ENCODE assay signal across 8 cellular contexts in the genomic region with DNA sequence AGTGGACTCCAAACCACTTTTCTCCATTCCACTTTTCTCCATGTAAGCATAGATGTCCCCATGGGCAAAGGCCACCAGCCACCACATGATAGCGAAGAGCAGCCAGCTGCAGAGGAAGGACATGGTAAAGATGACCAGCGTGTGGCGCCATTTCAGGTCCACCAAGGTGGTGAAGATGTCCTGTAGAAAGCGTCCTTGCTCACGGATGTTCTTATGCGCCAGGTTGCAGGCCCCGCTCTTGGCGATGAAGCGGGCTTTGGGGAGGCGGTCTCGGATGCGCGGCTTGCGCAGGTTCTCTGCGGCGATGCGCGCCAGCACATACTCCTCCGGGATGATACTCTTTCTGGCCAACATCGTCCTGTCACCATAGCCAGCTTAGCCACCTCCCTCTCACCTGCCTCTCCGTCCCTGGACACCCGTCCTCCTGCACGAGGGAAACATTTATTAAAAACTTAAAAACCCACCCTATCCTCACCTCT. TPM values are rescaled to one million over a fixed set of nuclear protein-coding genes. Genes with fewer than 3 reads are reported as not detected.
DNase-seq lines count a peak whose midpoint lies in the region; ATAC-seq, FAIRE-seq and TF ChIP-seq lines count a peak whose summit lies in the region.

No MANE protein-coding gene starts in this region.

- CTCF ChIA-PET in H1 (lab: Charles Lee; ENCODE audit: partially characterized antibody): interaction anchor here (0.6 to 1.9 kb wide), 8 partner anchors 10 to 224 kb away, joined by 3 to 17 read pairs (median 4); no protein-coding TSS in a partner anchor
- CTCF ChIA-PET in Calu3 (lab: Charles Lee): no interaction called here

- peak; percentile 78 for FAIRE-seq in H1 (lab: Jason Lieb, UNC)
- no peak for FAIRE-seq in GM12891 (lab: Jason Lieb, UNC)

- H4K20me1 ChIP-seq in H1 (replicated peaks in 1 of 2; ENCODE audit: control insufficient read depth in 1 of 2, insufficient read depth in 2 of 2, low read length in 2 of 2): no peaks in the 10 kb centered on the region

- H3K9ac ChIP-seq in H1 (replicated peaks in 1 of 4; ENCODE audit: extremely low read depth in 1 of 4, low read depth in 3 of 4, low read length in 3 of 4): no peak overlapping the region

- peak overlapping the region; percentile 53 to 76 for H3K4me2 ChIP-seq in H1 (ENCODE audit: insufficient read depth in 1 of 2, low read depth in 2 of 2, low read length in 2 of 2)

- 69% methylated on average over 23 of the region's 23 CpGs; no CpG with 5 or more reads in 1 of the 2 experiments for WGBS in H1 (ENCODE audit: extremely low coverage in 1 of 2, insufficient coverage in 1 of 2, insufficient read length in 1 of 2, insufficient replicate concordance in 2 of 2, low coverage in 1 of 2, low lambda C conversion rate in 2 of 2, missing lambda C conversion rate in 1 of 2), 2 experiments

- no peaks in the 10 kb centered on the region for H3K9me3 ChIP-seq in H1 (ENCODE audit: insufficient read depth in 2 of 2, low read depth in 1 of 2, low read length in 1 of 2)

- H3K27ac ChIP-seq in H1 (ENCODE audit: low read depth, low read length): no peak overlapping the region

- H2AFZ ChIP-seq in H1 (ENCODE audit: low read length): no peak overlapping the region

- TF ChIP-seq POLR2A in H1 (IDR thresholded peaks at IDR 0.05; ENCODE audit: control extremely low read depth in 1 of 2, low read depth in 2 of 2, low read length in 2 of 2) (no peak), GM12891 (IDR thresholded peaks at IDR 0.05; ENCODE audit: low read depth, low read length) (no peak)

- no peak overlapping the region for H3K56ac ChIP-seq in H1 (replicated peaks; ENCODE audit: insufficient read length, low read depth, low read length)

- H4K91ac ChIP-seq in H1 (replicated peaks; ENCODE audit: insufficient read length, low read length): no peak overlapping the region

- no peak overlapping the region for H2BK120ac ChIP-seq in H1 (replicated peaks; ENCODE audit: low read depth, low read length)

- H3K4me1 Mint-ChIP-seq in Calu3 (ENCODE audit: low read depth, unreplicated experiment): no peaks in the 10 kb centered on the region

- no peaks in the 10 kb centered on the region for H3K23me2 ChIP-seq in H1 (ENCODE audit: low read depth, low read length)

- BruUV-seq in Calu3 (replicated peaks; lab: Mats Ljungman, UMichigan): no TSS peak

- ATAC-seq in HG03442 (IDR thresholded peaks at IDR 0.05; ENCODE audit: unreplicated experiment): no peak

- no peak for DNase-seq in AG09319 (ENCODE audit: extremely low read depth, low read depth)
- peak; percentile 49 for DNase-seq in HuH-7.5 (ENCODE audit: low spot score)
- peak; percentile 21 to 76 for DNase-seq in H1 (ENCODE audit: low read depth in 1 of 2, low spot score in 2 of 2)
- DNase-seq in mucosa of gallbladder (ENCODE audit: low spot score): peak; percentile 23
- no peak for DNase-seq in Calu3
- no peak for DNase-seq in RKO (ENCODE audit: low spot score)
- no peak for DNase-seq in GM12891 (ENCODE audit: insufficient read length, low spot score)

- H3K4ac ChIP-seq in H1 (replicated peaks; ENCODE audit: insufficient read length, low read depth, low read length): no peak overlapping the region

- H3K4me1 ChIP-seq in H1 (replicated peaks in 1 of 4; ENCODE audit: control insufficient read depth in 3 of 4, insufficient read depth in 4 of 4, low read length in 3 of 4): peaks cover 0 to 6% (median 0%) of the 10 kb centered on the region in 4 experiments; a peak in 1 of 7 replicates

- H2BK12ac ChIP-seq in H1 (ENCODE audit: low read depth, low read length): no peak overlapping the region

- peak; percentile 55 to 64 for TF ChIP-seq RAD21 in H1 (IDR thresholded peaks at IDR 0.05 in 1 of 2, conservative IDR thresholded peaks at IDR 0.05 in 1 of 2; ENCODE audit: low read depth in 2 of 2, low read length in 2 of 2)

- no peak overlapping the region for H3K18ac ChIP-seq in H1 (ENCODE audit: extremely low read depth, low read length)

- TF ChIP-seq CTCF in AG09319 (IDR thresholded peaks at IDR 0.05; ENCODE audit: low read depth, low read length): peak; percentile 29
- TF ChIP-seq CTCF in H1 (IDR thresholded peaks at IDR 0.05; ENCODE audit: control extremely low read depth in 1 of 3, insufficient read depth in 1 of 3, low read depth in 1 of 3, low read length in 3 of 3): peak; percentile 68 to 87 (median 82)
- TF ChIP-seq CTCF in Calu3 (IDR thresholded peaks at IDR 0.05; ENCODE audit: unreplicated experiment): no peak

- H3K79me1 ChIP-seq in H1 (ENCODE audit: low read depth, low read length): no peaks in the 10 kb centered on the region

- H3K36me3 Mint-ChIP-seq in Calu3 (ENCODE audit: insufficient read depth, unreplicated experiment): no peaks in the 10 kb centered on the region

- H3K23ac ChIP-seq in H1 (ENCODE audit: insufficient read length): no peak overlapping the region

- H2BK5ac ChIP-seq in H1 (ENCODE audit: low read depth, low read length): no peak overlapping the region

- H3K4me3 ChIP-seq in H1 (ENCODE audit: extremely low read depth in 1 of 4, insufficient read depth in 2 of 4, low read depth in 3 of 4, low read length in 4 of 4): peak overlapping the region in 2 of 4 experiments; percentile 7 to 97; a peak in 3 of 8 replicates

- H3K27me3 Mint-ChIP-seq in Calu3 (ENCODE audit: unreplicated experiment): no peaks in the 10 kb centered on the region

- H4K5ac ChIP-seq in H1 (ENCODE audit: insufficient read length, low read depth, low read length): no peak overlapping the region

- TF ChIP-seq EP300 in H1 (IDR thresholded peaks at IDR 0.05; ENCODE audit: borderline replicate concordance in 1 of 2, low read depth in 2 of 2, low read length in 2 of 2): no peak

- no peak overlapping the region for H4K8ac ChIP-seq in H1 (ENCODE audit: extremely low read depth, insufficient read depth, low read length)

- H3K79me2 ChIP-seq in H1 (ENCODE audit: control insufficient read depth in 1 of 2, insufficient read depth in 2 of 2, low read length in 2 of 2): no peaks in the 10 kb centered on the region

- no peaks in the 10 kb centered on the region for H3K36me3 ChIP-seq in H1 (ENCODE audit: control insufficient read depth in 2 of 4, insufficient read depth in 4 of 4, low read length in 3 of 4)

- no peak overlapping the region for H3K14ac ChIP-seq in H1 (ENCODE audit: insufficient read length)

- H3K27me3 ChIP-seq in H1 (replicated peaks in 1 of 4; ENCODE audit: control insufficient read depth in 3 of 4, extremely low read depth in 1 of 4, insufficient read depth in 3 of 4, low read length in 3 of 4): peaks cover 0 to 9% (median 2%) of the 10 kb centered on the region in 4 experiments; a peak in 3 of 7 replicates

- no peak overlapping the region for H3K27ac Mint-ChIP-seq in Calu3 (ENCODE audit: unreplicated experiment)

- no peaks in the 10 kb centered on the region for H3K9me3 Mint-ChIP-seq in Calu3 (ENCODE audit: low read depth, unreplicated experiment)

- no peak overlapping the region for H2AK5ac ChIP-seq in H1 (ENCODE audit: low read depth, low read length)

- no peak overlapping the region for H2BK20ac ChIP-seq in H1 (ENCODE audit: low read length)

- intact Hi-C loops in Calu3 (cut with micrococcal nuclease; ENCODE audit: unreplicated experiment): no loop called here

- no peak overlapping the region for H3K4me3 Mint-ChIP-seq in Calu3 (ENCODE audit: low read depth, unreplicated experiment)

- H2BK15ac ChIP-seq in H1 (ENCODE audit: low read length): no peak overlapping the region

- POLR2A ChIA-PET in H1 (lab: Charles Lee; ENCODE audit: partially characterized antibody): interaction anchor here (1.1 kb wide), 1 partner anchor 116 kb away, joined by 4 read pairs; the partner anchor contains the start of gene LDHB

TF ChIP-seq in H1, 55 proteins besides CTCF, POLR2A, EP300 and RAD21 (continues in another document):
- TF ChIP-seq, protein P1, sequence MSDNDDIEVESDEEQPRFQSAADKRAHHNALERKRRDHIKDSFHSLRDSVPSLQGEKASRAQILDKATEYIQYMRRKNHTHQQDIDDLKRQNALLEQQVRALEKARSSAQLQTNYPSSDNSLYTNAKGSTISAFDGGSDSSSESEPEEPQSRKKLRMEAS (IDR thresholded peaks at IDR 0.05): 0 out of 2 replicates have a peak, but pooled peaks have one; percentile 17
- TF ChIP-seq HDAC2 (IDR thresholded peaks at IDR 0.05; ENCODE audit: borderline replicate concordance in 1 of 2, low read depth in 2 of 2, low read length in 2 of 2) (0 out of 4 replicates have a peak, but pooled peaks of 1 of the 2 experiments have one; percentile 6), CTBP2 (IDR thresholded peaks at IDR 0.05; ENCODE audit: borderline replicate concordance, insufficient read depth, insufficient read length, low read length) (peak; percentile 73), TEAD4 (IDR thresholded peaks at IDR 0.05; ENCODE audit: low read depth, low read length) (peak; percentile 20; the same call in 1 of the 2 replicates), MAFK (IDR thresholded peaks at IDR 0.05; ENCODE audit: low read depth, low read length) (no peak), TBP (IDR thresholded peaks at IDR 0.05; ENCODE audit: low read depth, low read length) (no peak)

TF ChIP-seq in GM12891, 5 proteins besides CTCF, POLR2A, EP300 and RAD21:
- TF ChIP-seq TAF1 (IDR thresholded peaks at IDR 0.05; ENCODE audit: low read depth, low read length) (no peak), SPI1 (IDR thresholded peaks at IDR 0.05; ENCODE audit: low read depth, low read length) (no peak), POLR2AphosphoS5 (IDR thresholded peaks at IDR 0.05; ENCODE audit: low read depth, low read length) (no peak), POU2F2 (IDR thresholded peaks at IDR 0.05; ENCODE audit: low read depth, low read length) (no peak), PAX5 (IDR thresholded peaks at IDR 0.05; ENCODE audit: insufficient read depth, low read length, severe bottlenecking) (no peak)

RNA-seq across cellular contexts. Expression of gene KCNJ8, which starts 1.2 kb away (rescaled TPM):
- 0.96 and 1.4 TPM in 2 replicates for total RNA-seq in H1 (2021; fragmentation: NEBNext Ultra II Directional; extraction: Animal tissue kit (Norgen Biotek cat#: 25700))
- 0.48 and 0.78 TPM in 2 replicates for polyA plus RNA-seq in H1 (2011; rRNA removed)
- 0.54 TPM for polyA plus RNA-seq in H1 (2011; cell fraction: cytosol; rRNA removed)
- 0.57 TPM for polyA plus RNA-seq in H1 (2011; cell fraction: nucleus; rRNA removed)
- 0.57 to 1.2 TPM (median 0.81 TPM) in 4 replicates for polyA plus RNA-seq in H1 (2012, experiment 1 of 2)
- polyA plus RNA-seq in H1 (2012, experiment 2 of 2): 0.25 TPM
- polyA plus RNA-seq in H1 (2013, experiment 1 of 2): 0.85 TPM
- 0.98 TPM for polyA plus RNA-seq in H1 (2013, experiment 2 of 2)
- polyA minus RNA-seq in H1 (2011; rRNA and poly(A)+ RNA removed): 1.1 and 1.3 TPM in 2 replicates
- polyA minus RNA-seq in H1 (2011; cell fraction: cytosol; rRNA and poly(A)+ RNA removed): 0.59 TPM
- 1.7 TPM for polyA minus RNA-seq in H1 (2011; cell fraction: nucleus; rRNA and poly(A)+ RNA removed)
- 15.0 TPM for total RNA-seq in mucosa of gallbladder
- not detected in 2 replicates for total RNA-seq in Calu3 (2022)
- not detected for polyA plus RNA-seq in GM12891 (2012; ENCODE audit: low read depth, missing spikeins)

Comparison
In these comparisons a context has a peak if more than half of its experiments do, and no peak if none do; other contexts are left out.
1. DNase-seq: peak in HuH-7.5 (single experiment), H1 (2 of 2) and mucosa of gallbladder (single experiment); none in AG09319 (single experiment), Calu3 (single experiment), RKO (single experiment) and GM12891 (single experiment).